1 cellular context compared by ENCODE assay signal in the genomic region with DNA sequence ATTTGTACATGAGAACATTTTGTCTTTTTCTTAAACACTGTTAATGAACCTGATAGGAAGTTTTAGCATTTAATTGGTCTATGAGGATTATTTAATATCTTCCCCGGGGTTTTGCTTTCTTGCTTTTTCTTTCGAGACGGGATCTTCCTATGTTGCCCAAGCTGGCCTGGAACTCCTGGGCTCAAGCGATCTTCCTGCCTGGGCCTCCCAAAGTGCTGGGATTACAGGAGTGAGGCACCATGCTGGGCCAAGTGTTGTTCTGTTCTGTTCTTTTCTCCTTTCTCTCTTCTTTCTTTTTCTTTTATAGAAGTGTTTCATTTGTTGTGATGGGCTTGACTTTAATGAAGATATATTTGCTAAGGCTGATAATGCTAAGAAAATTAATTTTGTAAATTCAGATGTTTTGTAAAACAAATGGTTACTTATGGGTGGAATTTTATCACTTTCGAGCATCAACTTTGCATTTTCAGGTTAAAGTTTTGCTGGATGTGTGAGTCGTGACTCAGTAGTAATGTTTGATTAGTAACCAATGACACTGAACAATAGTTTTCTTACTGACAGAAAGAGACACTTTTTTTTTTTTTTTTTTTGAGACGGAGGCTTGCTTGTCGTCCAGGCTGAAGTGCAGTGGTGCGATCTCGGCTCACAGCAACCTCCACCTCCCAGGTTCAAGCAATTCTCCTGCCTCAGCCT.
TF ChIP-seq lines count a peak whose summit lies in the region.

No MANE protein-coding gene starts in this region.

TF ChIP-seq in GM23338, 12 proteins besides CTCF, POLR2A, EP300 and RAD21 (continued from another document):
- TF ChIP-seq, protein P1, sequence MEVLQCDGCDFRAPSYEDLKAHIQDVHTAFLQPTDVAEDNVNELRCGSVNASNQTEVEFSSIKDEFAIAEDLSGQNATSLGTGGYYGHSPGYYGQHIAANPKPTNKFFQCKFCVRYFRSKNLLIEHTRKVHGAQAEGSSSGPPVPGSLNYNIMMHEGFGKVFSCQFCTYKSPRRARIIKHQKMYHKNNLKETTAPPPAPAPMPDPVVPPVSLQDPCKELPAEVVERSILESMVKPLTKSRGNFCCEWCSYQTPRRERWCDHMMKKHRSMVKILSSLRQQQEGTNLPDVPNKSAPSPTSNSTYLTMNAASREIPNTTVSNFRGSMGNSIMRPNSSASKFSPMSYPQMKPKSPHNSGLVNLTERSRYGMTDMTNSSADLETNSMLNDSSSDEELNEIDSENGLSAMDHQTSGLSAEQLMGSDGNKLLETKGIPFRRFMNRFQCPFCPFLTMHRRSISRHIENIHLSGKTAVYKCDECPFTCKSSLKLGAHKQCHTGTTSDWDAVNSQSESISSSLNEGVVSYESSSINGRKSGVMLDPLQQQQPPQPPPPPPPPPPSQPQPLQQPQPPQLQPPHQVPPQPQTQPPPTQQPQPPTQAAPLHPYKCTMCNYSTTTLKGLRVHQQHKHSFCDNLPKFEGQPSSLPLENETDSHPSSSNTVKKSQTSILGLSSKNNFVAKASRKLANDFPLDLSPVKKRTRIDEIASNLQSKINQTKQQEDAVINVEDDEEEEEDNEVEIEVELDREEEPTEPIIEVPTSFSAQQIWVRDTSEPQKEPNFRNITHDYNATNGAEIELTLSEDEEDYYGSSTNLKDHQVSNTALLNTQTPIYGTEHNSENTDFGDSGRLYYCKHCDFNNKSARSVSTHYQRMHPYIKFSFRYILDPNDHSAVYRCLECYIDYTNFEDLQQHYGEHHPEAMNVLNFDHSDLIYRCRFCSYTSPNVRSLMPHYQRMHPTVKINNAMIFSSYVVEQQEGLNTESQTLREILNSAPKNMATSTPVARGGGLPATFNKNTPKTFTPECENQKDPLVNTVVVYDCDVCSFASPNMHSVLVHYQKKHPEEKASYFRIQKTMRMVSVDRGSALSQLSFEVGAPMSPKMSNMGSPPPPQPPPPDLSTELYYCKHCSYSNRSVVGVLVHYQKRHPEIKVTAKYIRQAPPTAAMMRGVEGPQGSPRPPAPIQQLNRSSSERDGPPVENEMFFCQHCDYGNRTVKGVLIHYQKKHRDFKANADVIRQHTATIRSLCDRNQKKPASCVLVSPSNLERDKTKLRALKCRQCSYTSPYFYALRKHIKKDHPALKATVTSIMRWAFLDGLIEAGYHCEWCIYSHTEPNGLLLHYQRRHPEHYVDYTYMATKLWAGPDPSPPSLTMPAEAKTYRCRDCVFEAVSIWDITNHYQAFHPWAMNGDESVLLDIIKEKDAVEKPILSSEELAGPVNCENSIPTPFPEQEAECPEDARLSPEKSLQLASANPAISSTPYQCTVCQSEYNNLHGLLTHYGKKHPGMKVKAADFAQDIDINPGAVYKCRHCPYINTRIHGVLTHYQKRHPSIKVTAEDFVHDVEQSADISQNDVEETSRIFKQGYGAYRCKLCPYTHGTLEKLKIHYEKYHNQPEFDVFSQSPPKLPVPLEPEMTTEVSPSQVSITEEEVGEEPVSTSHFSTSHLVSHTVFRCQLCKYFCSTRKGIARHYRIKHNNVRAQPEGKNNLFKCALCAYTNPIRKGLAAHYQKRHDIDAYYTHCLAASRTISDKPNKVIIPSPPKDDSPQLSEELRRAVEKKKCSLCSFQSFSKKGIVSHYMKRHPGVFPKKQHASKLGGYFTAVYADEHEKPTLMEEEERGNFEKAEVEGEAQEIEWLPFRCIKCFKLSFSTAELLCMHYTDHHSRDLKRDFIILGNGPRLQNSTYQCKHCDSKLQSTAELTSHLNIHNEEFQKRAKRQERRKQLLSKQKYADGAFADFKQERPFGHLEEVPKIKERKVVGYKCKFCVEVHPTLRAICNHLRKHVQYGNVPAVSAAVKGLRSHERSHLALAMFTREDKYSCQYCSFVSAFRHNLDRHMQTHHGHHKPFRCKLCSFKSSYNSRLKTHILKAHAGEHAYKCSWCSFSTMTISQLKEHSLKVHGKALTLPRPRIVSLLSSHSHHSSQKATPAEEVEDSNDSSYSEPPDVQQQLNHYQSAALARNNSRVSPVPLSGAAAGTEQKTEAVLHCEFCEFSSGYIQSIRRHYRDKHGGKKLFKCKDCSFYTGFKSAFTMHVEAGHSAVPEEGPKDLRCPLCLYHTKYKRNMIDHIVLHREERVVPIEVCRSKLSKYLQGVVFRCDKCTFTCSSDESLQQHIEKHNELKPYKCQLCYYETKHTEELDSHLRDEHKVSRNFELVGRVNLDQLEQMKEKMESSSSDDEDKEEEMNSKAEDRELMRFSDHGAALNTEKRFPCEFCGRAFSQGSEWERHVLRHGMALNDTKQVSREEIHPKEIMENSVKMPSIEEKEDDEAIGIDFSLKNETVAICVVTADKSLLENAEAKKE (CRISPR knock-in tag; IDR thresholded peaks at IDR 0.05): no peak
- no peak for TF ChIP-seq EZH2 (IDR thresholded peaks at IDR 0.05; ENCODE audit: low read depth, unreplicated experiment)
- TF ChIP-seq, protein P2, sequence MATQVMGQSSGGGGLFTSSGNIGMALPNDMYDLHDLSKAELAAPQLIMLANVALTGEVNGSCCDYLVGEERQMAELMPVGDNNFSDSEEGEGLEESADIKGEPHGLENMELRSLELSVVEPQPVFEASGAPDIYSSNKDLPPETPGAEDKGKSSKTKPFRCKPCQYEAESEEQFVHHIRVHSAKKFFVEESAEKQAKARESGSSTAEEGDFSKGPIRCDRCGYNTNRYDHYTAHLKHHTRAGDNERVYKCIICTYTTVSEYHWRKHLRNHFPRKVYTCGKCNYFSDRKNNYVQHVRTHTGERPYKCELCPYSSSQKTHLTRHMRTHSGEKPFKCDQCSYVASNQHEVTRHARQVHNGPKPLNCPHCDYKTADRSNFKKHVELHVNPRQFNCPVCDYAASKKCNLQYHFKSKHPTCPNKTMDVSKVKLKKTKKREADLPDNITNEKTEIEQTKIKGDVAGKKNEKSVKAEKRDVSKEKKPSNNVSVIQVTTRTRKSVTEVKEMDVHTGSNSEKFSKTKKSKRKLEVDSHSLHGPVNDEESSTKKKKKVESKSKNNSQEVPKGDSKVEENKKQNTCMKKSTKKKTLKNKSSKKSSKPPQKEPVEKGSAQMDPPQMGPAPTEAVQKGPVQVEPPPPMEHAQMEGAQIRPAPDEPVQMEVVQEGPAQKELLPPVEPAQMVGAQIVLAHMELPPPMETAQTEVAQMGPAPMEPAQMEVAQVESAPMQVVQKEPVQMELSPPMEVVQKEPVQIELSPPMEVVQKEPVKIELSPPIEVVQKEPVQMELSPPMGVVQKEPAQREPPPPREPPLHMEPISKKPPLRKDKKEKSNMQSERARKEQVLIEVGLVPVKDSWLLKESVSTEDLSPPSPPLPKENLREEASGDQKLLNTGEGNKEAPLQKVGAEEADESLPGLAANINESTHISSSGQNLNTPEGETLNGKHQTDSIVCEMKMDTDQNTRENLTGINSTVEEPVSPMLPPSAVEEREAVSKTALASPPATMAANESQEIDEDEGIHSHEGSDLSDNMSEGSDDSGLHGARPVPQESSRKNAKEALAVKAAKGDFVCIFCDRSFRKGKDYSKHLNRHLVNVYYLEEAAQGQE (IDR thresholded peaks at IDR 0.05; ENCODE audit: unreplicated experiment): no peak
